10 cellular contexts compared by ENCODE assay signal in the genomic region with DNA sequence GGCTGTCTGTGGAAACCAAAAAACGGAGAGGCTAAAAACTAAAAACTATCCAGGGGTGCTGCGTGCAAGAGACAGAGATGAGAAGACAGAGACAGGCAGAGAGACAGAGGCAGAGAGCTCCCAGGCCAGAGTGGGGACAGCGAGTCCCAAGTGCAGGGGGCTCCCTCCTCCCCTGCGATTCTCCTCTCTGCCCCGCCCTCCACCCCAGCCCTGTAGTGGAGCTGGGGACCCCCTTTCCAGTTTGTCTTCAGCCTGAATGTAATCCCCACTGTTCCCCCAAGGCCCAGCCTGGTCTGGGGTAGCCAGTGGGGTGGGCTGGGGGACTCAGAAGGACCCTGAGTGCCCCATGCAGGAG. TPM values are rescaled to one million over a fixed set of nuclear protein-coding genes. Genes with fewer than 3 reads are reported as not detected.
DNase-seq lines count a peak whose midpoint lies in the region; ATAC-seq and TF ChIP-seq lines count a peak whose summit lies in the region.
"Had no signal": no experiment of that assay in that cellular context is flagged by ENCODE, and none has a peak within 500 bp of the region (broad histone marks: within the 10 kb centered on the region; RNA-seq: fewer than 3 reads in every experiment).

No MANE protein-coding gene starts in this region.

- H3K4me1 Mint-ChIP-seq in naive thymus-derived CD4-positive, alpha-beta T cell = peaks cover 7 to 59% (median 43%) of the 10 kb centered on the region in 7 donors

- CTCF ChIA-PET in naive thymus-derived CD4-positive, alpha-beta T cell (lab: Charles Lee) = no interaction called here

- H3K9me3 ChIP-seq in naive thymus-derived CD4-positive, alpha-beta T cell (ENCODE audit: control insufficient read depth in 2 of 3, low read length in 3 of 3) = no peaks in the 10 kb centered on the region

- ATAC-seq in naive thymus-derived CD4-positive, alpha-beta T cell = no peak
- no peak for ATAC-seq in GM19395 (IDR thresholded peaks at IDR 0.05; ENCODE audit: unreplicated experiment)

- peaks cover 6 to 8% of the 10 kb centered on the region in 2 donors for H3K4me1 ChIP-seq in naive thymus-derived CD4-positive, alpha-beta T cell (ENCODE audit: control insufficient read depth in 2 of 2, insufficient read depth in 2 of 2, low read length in 2 of 2)

- TF ChIP-seq CTCF in 22Rv1 (IDR thresholded peaks at IDR 0.05) = no peak
- no peak for TF ChIP-seq CTCF in HFF-Myc (IDR thresholded peaks at IDR 0.05; ENCODE audit: low read depth, low read length, missing control alignments)

- intact Hi-C loops in naive thymus-derived CD4-positive, alpha-beta T cell (cut with micrococcal nuclease) = no loop called here

- peak overlapping the region; percentile 82 for H3K4me3 ChIP-seq in HFF-Myc (replicated peaks; ENCODE audit: low read depth, low read length)
- H3K4me3 ChIP-seq in naive thymus-derived CD4-positive, alpha-beta T cell (ENCODE audit: low read length) = no peak overlapping the region

- H3K27me3 Mint-ChIP-seq in naive thymus-derived CD4-positive, alpha-beta T cell = peaks cover 0 to 39% (median 0%) of the 10 kb centered on the region in 5 donors

- H3K27ac ChIP-seq in 22Rv1 = peak overlapping the region; percentile 81
- peak overlapping the region; percentile 69 for H3K27ac ChIP-seq in caudate nucleus (ENCODE audit: low read depth, low read length)
- no peak overlapping the region for H3K27ac ChIP-seq in naive thymus-derived CD4-positive, alpha-beta T cell (ENCODE audit: low read depth, low read length)

- H3K36me3 Mint-ChIP-seq in naive thymus-derived CD4-positive, alpha-beta T cell = no peaks in the 10 kb centered on the region
- H3K36me3 Mint-ChIP-seq: activated naive CD8-positive, alpha-beta T cell treated with anti-CD3 and anti-CD28 coated beads, Interleukin-2, amount 10 ng/mL, durations not matched to agents 7 days and 5 days had no signal

- POLR2A ChIA-PET in naive thymus-derived CD4-positive, alpha-beta T cell (lab: Charles Lee) = no interaction called here

- DNase-seq in HFF-Myc (ENCODE audit: extremely low read depth, low read depth) (no peak), caudate nucleus (lab: John Stamatoyannopoulos, UW) (no peak), NCI-H526 (lab: John Stamatoyannopoulos, UW) (no peak), activated gamma-delta T cell (lab: John Stamatoyannopoulos, UW) (no peak)
- DNase-seq in naive thymus-derived CD4-positive, alpha-beta T cell = no peak
- DNase-seq in stimulated activated CD4-positive, alpha-beta T cell treated with anti-CD3 and anti-CD28 coated beads, Interleukin-1b, Interleukin-23, amount 100 ng/mL, for 48 hours = no peak
- DNase-seq: activated naive CD8-positive, alpha-beta T cell treated with anti-CD3 and anti-CD28 coated beads, Interleukin-2, amount 10 ng/mL, durations not matched to agents 7 days and 5 days; RPMI8226 had no signal

- H3K9me3 Mint-ChIP-seq in naive thymus-derived CD4-positive, alpha-beta T cell = peaks cover 0 to 1% (median 0%) of the 10 kb centered on the region in 11 donors
- H3K9me3 Mint-ChIP-seq: activated naive CD8-positive, alpha-beta T cell treated with anti-CD3 and anti-CD28 coated beads, Interleukin-2, amount 10 ng/mL, durations not matched to agents 7 days and 5 days had no signal

- no peaks in the 10 kb centered on the region for H3K27me3 ChIP-seq in naive thymus-derived CD4-positive, alpha-beta T cell (ENCODE audit: control insufficient read depth in 2 of 2, insufficient read depth in 2 of 2, low read length in 2 of 2)

- peak overlapping the region in 9 of 10 donors; percentile 49 to 79 (median 69) for H3K4me3 Mint-ChIP-seq in naive thymus-derived CD4-positive, alpha-beta T cell

- H3K27ac Mint-ChIP-seq in naive thymus-derived CD4-positive, alpha-beta T cell = peak overlapping the region in 3 of 9 donors; percentile 40 to 80 (median 59)
- H3K27ac Mint-ChIP-seq: activated naive CD8-positive, alpha-beta T cell treated with anti-CD3 and anti-CD28 coated beads, Interleukin-2, amount 10 ng/mL, durations not matched to agents 7 days and 5 days had no signal

- no peaks in the 10 kb centered on the region for H3K36me3 ChIP-seq in naive thymus-derived CD4-positive, alpha-beta T cell (ENCODE audit: control insufficient read depth in 2 of 3, insufficient read depth in 3 of 3, low read length in 3 of 3)

RNA-seq across cellular contexts. Expression of a gene that starts 2.0 kb away (rescaled TPM):
- total RNA-seq in naive thymus-derived CD4-positive, alpha-beta T cell = 10 to 100 TPM; 15.0 to 35.2 (median 33.1) TPM
- 10 to 100 TPM; 12.2 to 24.6 TPM for polyA plus RNA-seq in naive thymus-derived CD4-positive, alpha-beta T cell
